ENCODE assay signal across 8 cellular contexts in genomic region chr3:23915537-23916108, GRCh38. TPM values are rescaled to one million over a fixed set of nuclear protein-coding genes. Genes with fewer than 3 reads are reported as not detected.
DNase-seq lines count a peak whose midpoint lies in the region; ATAC-seq, FAIRE-seq and TF ChIP-seq lines count a peak whose summit lies in the region.

No MANE protein-coding gene starts in this region.

- no peak for TF ChIP-seq CTCF in osteoblast (IDR thresholded peaks at IDR 0.05; ENCODE audit: extremely low read depth, low read depth, low read length)

- H3K4me3 Mint-ChIP-seq in T-helper 1 cell treated with Interleukin-12 subunit alpha and Interleukin-12 subunit beta and Interleukin-4 antibody, amounts not matched to agents 30 μg/mL and 1 μg/mL, for 36 hours = peak overlapping the region; percentile 97

- H3K9me3 ChIP-seq in endocrine pancreas (ENCODE audit: control insufficient read depth, low read length) (no peaks in the 10 kb centered on the region), osteoblast (ENCODE audit: low read depth, low read length) (no peaks in the 10 kb centered on the region)

- FAIRE-seq in RCC 7860 (lab: Jason Lieb, UNC) = no peak

- H3K4me3 ChIP-seq in endocrine pancreas (ENCODE audit: control insufficient read depth, insufficient read depth, low read length) (peak overlapping the region; percentile 79), osteoblast (ENCODE audit: insufficient read depth, low read length) (peak overlapping the region; percentile 91)

- H3K27me3 Mint-ChIP-seq in T-helper 1 cell treated with Interleukin-12 subunit alpha and Interleukin-12 subunit beta and Interleukin-4 antibody, amounts not matched to agents 30 μg/mL and 1 μg/mL, for 36 hours (ENCODE audit: low read depth) = peaks cover 11% of the 10 kb centered on the region

- DNase-seq in T-helper 1 cell (no peak), RCC 7860 (ENCODE audit: low spot score) (peak; percentile 17), osteoblast (ENCODE audit: insufficient read length, low spot score, missing footprints) (no peak), mucosa of gallbladder (ENCODE audit: low spot score) (no peak)

- H3K4me1 ChIP-seq in endocrine pancreas (ENCODE audit: control insufficient read depth, insufficient read depth, low read length) = peaks cover 36% of the 10 kb centered on the region
- H3K4me1 ChIP-seq in osteoblast (ENCODE audit: insufficient read depth, low read length) = peaks cover 17% of the 10 kb centered on the region

- ATAC-seq in GM18858 (IDR thresholded peaks at IDR 0.05; ENCODE audit: unreplicated experiment) (no peak), GM21381 (IDR thresholded peaks at IDR 0.05; ENCODE audit: unreplicated experiment) (no peak)

- peaks cover 44% of the 10 kb centered on the region for H3K79me2 ChIP-seq in osteoblast (ENCODE audit: insufficient read depth, low read length)

- peaks cover 37% of the 10 kb centered on the region for H3K36me3 Mint-ChIP-seq in T-helper 1 cell treated with Interleukin-12 subunit alpha and Interleukin-12 subunit beta and Interleukin-4 antibody, amounts not matched to agents 30 μg/mL and 1 μg/mL, for 36 hours (ENCODE audit: low read depth)

- peaks cover 30% of the 10 kb centered on the region for H3K4me1 Mint-ChIP-seq in T-helper 1 cell treated with Interleukin-12 subunit alpha and Interleukin-12 subunit beta and Interleukin-4 antibody, amounts not matched to agents 30 μg/mL and 1 μg/mL, for 36 hours (ENCODE audit: low read depth)

- H3K27ac ChIP-seq in osteoblast (ENCODE audit: low read depth, low read length) = peak overlapping the region; percentile 85

- peak overlapping the region; percentile 61 for H3K9ac ChIP-seq in endocrine pancreas (ENCODE audit: control insufficient read depth, insufficient read depth, low read length)

- peaks cover 34% of the 10 kb centered on the region for H4K20me1 ChIP-seq in osteoblast (ENCODE audit: insufficient read depth, low read length)

- H3K9me3 Mint-ChIP-seq in T-helper 1 cell treated with Interleukin-12 subunit alpha and Interleukin-12 subunit beta and Interleukin-4 antibody, amounts not matched to agents 30 μg/mL and 1 μg/mL, for 36 hours = no peaks in the 10 kb centered on the region

- H2AFZ ChIP-seq in osteoblast (ENCODE audit: low read length) = peak overlapping the region; percentile 1

- H3K4me2 ChIP-seq in osteoblast (ENCODE audit: insufficient read depth, low read length) = peak overlapping the region; percentile 87

- H3K27me3 ChIP-seq in endocrine pancreas (ENCODE audit: control insufficient read depth, insufficient read depth, low read length) (no peaks in the 10 kb centered on the region), osteoblast (ENCODE audit: insufficient read depth, low read length) (no peaks in the 10 kb centered on the region)

- no peaks in the 10 kb centered on the region for H3K36me3 ChIP-seq in endocrine pancreas (ENCODE audit: control insufficient read depth, insufficient read depth, low read length)
- peaks cover 29% of the 10 kb centered on the region for H3K36me3 ChIP-seq in osteoblast (ENCODE audit: insufficient read depth, low read length)

- no peak overlapping the region for H3K27ac Mint-ChIP-seq in T-helper 1 cell treated with Interleukin-12 subunit alpha and Interleukin-12 subunit beta and Interleukin-4 antibody, amounts not matched to agents 30 μg/mL and 1 μg/mL, for 36 hours

RNA-seq across cellular contexts. Expression of gene NKIRAS1, which starts 1.2 kb away (rescaled TPM):
- total RNA-seq in osteoblast (11.9 and 14.7 TPM in 2 replicates), mucosa of gallbladder (11.0 TPM)

RNA-seq across cellular contexts. Expression of gene RPL15, which starts 1.3 kb away (rescaled TPM):
- total RNA-seq in osteoblast = 1,871 and 2,086 TPM in 2 replicates
- total RNA-seq in mucosa of gallbladder = 1,351 TPM

RNA-seq across cellular contexts. Expression of gene NR1D2, which starts 29.5 kb away (rescaled TPM):
- total RNA-seq in osteoblast (70.6 and 77.5 TPM in 2 replicates), mucosa of gallbladder (51.8 TPM)
